In the genomic region with DNA sequence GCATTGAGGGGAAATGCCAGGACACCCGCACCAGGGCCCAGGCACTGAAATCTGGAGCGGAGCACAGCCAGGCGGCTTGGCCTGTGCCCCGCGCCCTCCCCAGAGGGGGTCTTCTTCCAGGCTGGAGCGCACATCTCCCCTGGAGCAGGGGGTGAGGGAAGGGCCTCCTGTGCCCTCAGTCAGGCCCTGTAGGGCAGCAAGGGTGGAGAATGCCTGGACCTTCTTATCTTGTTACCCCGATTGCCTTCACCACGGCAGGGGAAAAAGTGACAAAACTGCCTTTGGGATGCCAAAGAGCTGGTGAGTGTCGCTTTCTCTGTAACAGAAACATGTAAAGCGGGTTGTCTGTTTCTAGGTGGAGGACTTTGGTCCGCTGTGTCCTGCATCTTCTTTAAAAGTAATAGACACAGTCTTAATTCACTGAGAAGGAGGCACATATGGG, we compare ENCODE assay signal across 8 cellular contexts. TPM values are rescaled to one million over a fixed set of nuclear protein-coding genes. Genes with fewer than 3 reads are reported as not detected.
A peak's percentile ranks its signal among the peaks of the same experiment; 100 is the strongest.
DNase-seq lines count a peak whose midpoint lies in the region; ATAC-seq and TF ChIP-seq lines count a peak whose summit lies in the region.

No MANE protein-coding gene starts in this region.

- ATAC-seq in GM21390 (IDR thresholded peaks at IDR 0.05; ENCODE audit: unreplicated experiment) = no peak
- no peak for ATAC-seq in GM19467 (IDR thresholded peaks at IDR 0.05; ENCODE audit: unreplicated experiment)

- intact Hi-C loops in PC-9 (cut with micrococcal nuclease; ENCODE audit: unreplicated experiment) = loop anchor here (1.0 kb wide), 1 partner anchor 18 kb away; no protein-coding TSS in a partner anchor

- no peaks in the 10 kb centered on the region for H3K9me3 ChIP-seq in PC-9 (ENCODE audit: insufficient read depth, low read depth)

- peak overlapping the region; percentile 81 for H3K4me2 ChIP-seq in PC-9

- CTCF ChIA-PET in PC-9 (lab: Charles Lee) = no interaction called here

- POLR2A ChIA-PET in PC-9 (lab: Charles Lee; ENCODE audit: unreplicated experiment) = interaction anchor here (1.0 kb wide), 1 partner anchor 18 kb away, joined by 17 read pairs; no protein-coding TSS in a partner anchor

- BruUV-seq in PC-9 (replicated peaks; lab: Mats Ljungman, UMichigan) = no TSS peak

- no peaks in the 10 kb centered on the region for H3K27me3 ChIP-seq in PC-9 (ENCODE audit: insufficient read depth, low read depth)

- peak overlapping the region; percentile 80 for H3K4me3 Mint-ChIP-seq in osteocyte (ENCODE audit: unreplicated experiment)

- no peaks in the 10 kb centered on the region for H4K20me1 ChIP-seq in PC-9 (ENCODE audit: insufficient read depth)

- H2AFZ ChIP-seq in PC-9 = no peak overlapping the region

- peaks cover 31% of the 10 kb centered on the region for H3K4me1 Mint-ChIP-seq in osteocyte (ENCODE audit: unreplicated experiment)

- DNase-seq in AG09309 (ENCODE audit: low read depth) (no peak), PC-9 (no peak), fibroblast of pulmonary artery (ENCODE audit: low read depth) (no peak), osteocyte (ENCODE audit: extremely low spot score, unreplicated experiment) (no peak), kidney tubule cell (ENCODE audit: low spot score) (no peak), ecto neural progenitor cell (ENCODE audit: low spot score) (no peak)

- no peak for TF ChIP-seq CTCF in AG09309 (IDR thresholded peaks at IDR 0.05; ENCODE audit: control insufficient read depth, insufficient read depth, low read depth, low read length, missing control alignments)
- TF ChIP-seq CTCF in PC-9 (conservative IDR thresholded peaks at IDR 0.05) = no peak
- TF ChIP-seq CTCF in fibroblast of pulmonary artery (IDR thresholded peaks at IDR 0.05; ENCODE audit: low read length, missing control alignments) = no peak
- no peak for TF ChIP-seq CTCF in osteocyte (IDR thresholded peaks at IDR 0.05)

- H3K4me3 ChIP-seq in AG09309 (ENCODE audit: control insufficient read depth, low read depth, low read length) (peak overlapping the region; percentile 68), PC-9 (peak overlapping the region; percentile 58), fibroblast of pulmonary artery (replicated peaks; ENCODE audit: low read depth, low read length) (peak overlapping the region; percentile 62)

- no peaks in the 10 kb centered on the region for H3K4me1 ChIP-seq in PC-9 (replicated peaks; ENCODE audit: insufficient read depth)

- no peak overlapping the region for H3K27ac ChIP-seq in PC-9

- peaks cover 19% of the 10 kb centered on the region for H3K36me3 Mint-ChIP-seq in osteocyte (ENCODE audit: unreplicated experiment)

- peaks cover 35% of the 10 kb centered on the region for H3K79me2 ChIP-seq in PC-9 (ENCODE audit: low read depth)

- H3K36me3 ChIP-seq in PC-9 (ENCODE audit: low read depth) = no peaks in the 10 kb centered on the region

- H3K9me3 Mint-ChIP-seq in osteocyte (ENCODE audit: unreplicated experiment) = no peaks in the 10 kb centered on the region

- no peaks in the 10 kb centered on the region for H3K9me2 ChIP-seq in PC-9 (ENCODE audit: insufficient read depth)

- peaks cover 7% of the 10 kb centered on the region; the same call in 1 of the 2 replicates for H3F3A ChIP-seq in PC-9 (ENCODE audit: insufficient read depth, low read depth)

- H3K27me3 Mint-ChIP-seq in osteocyte (ENCODE audit: unreplicated experiment) = no peaks in the 10 kb centered on the region

- peak overlapping the region; percentile 87 for H3K27ac Mint-ChIP-seq in osteocyte (ENCODE audit: unreplicated experiment)

RNA-seq across cellular contexts. Expression of gene BAHCC1, which starts 48.3 kb away (rescaled TPM):
- 33.7 and 35.4 TPM in 2 replicates for total RNA-seq in PC-9 (2021)
- 55.7 and 57.0 TPM in 2 replicates for total RNA-seq in osteocyte

RNA-seq across cellular contexts. Expression of gene SLC38A10, which starts 51.8 kb away (rescaled TPM):
- total RNA-seq in PC-9 (2021) = 127 and 130 TPM in 2 replicates
- 120 TPM in 2 replicates for total RNA-seq in osteocyte
